ENCODE assay signal across 15 cellular contexts in the genomic region with DNA sequence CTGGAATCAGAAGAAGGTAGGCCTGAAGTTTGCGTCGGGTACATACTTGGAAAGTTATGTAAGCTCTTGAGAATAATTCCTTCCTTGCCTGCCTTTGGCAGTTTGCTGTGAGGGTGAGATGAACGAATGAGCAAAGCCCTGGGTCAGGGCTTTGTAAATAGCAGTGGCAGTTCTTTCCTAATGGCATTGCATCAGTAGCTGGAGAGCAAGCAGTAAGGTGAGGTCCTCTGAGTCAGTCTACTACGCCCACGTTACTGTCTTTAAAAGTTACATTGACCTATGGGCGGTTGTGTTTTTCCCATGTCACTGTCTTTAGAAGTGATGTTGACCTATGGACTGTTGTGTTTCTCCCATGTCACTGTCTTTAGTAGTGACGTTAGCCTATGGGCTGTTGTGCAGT.
A peak's percentile ranks its signal among the peaks of the same experiment; 100 is the strongest.
DNase-seq lines count a peak whose midpoint lies in the region; ATAC-seq and TF ChIP-seq lines count a peak whose summit lies in the region.
"Had no signal": no experiment of that assay in that cellular context is flagged by ENCODE, and none has a peak within 500 bp of the region (broad histone marks: within the 10 kb centered on the region; RNA-seq: fewer than 3 reads in every experiment).

No MANE protein-coding gene starts in this region.

- H3K27me3 Mint-ChIP-seq in activated naive CD4-positive, alpha-beta T cell treated with anti-CD3 and anti-CD28 coated beads for 36 hours (ENCODE audit: low read depth) = peaks cover 2% of the 10 kb centered on the region
- H3K27me3 Mint-ChIP-seq in naive thymus-derived CD4-positive, alpha-beta T cell = peaks cover 4 to 12% (median 8%) of the 10 kb centered on the region in 5 donors

- H3K36me3 ChIP-seq in mammary epithelial cell (ENCODE audit: insufficient read depth, low read length) (no peaks in the 10 kb centered on the region), skeletal muscle satellite cell (ENCODE audit: insufficient read depth, low read length) (no peaks in the 10 kb centered on the region)
- H3K36me3 ChIP-seq in naive thymus-derived CD4-positive, alpha-beta T cell (ENCODE audit: control insufficient read depth in 2 of 3, insufficient read depth in 3 of 3, low read length in 3 of 3) = no peaks in the 10 kb centered on the region

- BruUV-seq in mammary epithelial cell (replicated peaks; lab: Mats Ljungman, UMichigan) = no TSS peak

- H2AFZ ChIP-seq in mammary epithelial cell (ENCODE audit: low read depth, low read length) = no peak overlapping the region

- no peak overlapping the region for H3K4me3 Mint-ChIP-seq in activated naive CD4-positive, alpha-beta T cell treated with anti-CD3 and anti-CD28 coated beads for 36 hours
- H3K4me3 Mint-ChIP-seq in naive thymus-derived CD4-positive, alpha-beta T cell = no peak overlapping the region
- H3K4me3 Mint-ChIP-seq: activated T-helper 17 cell treated with anti-CD3 and anti-CD28 coated beads, Interleukin-2, amount 50 U/mL, for 72 hours had no signal

- H3K9ac ChIP-seq in mammary epithelial cell (ENCODE audit: insufficient read depth, low read length) = no peak overlapping the region
- H3K9ac ChIP-seq in skeletal muscle satellite cell (ENCODE audit: low read depth, low read length) = no peak overlapping the region

- H3K9me3 Mint-ChIP-seq in activated naive CD4-positive, alpha-beta T cell treated with anti-CD3 and anti-CD28 coated beads for 36 hours = peaks cover 3% of the 10 kb centered on the region
- peaks cover 0 to 20% (median 4%) of the 10 kb centered on the region in 11 donors for H3K9me3 Mint-ChIP-seq in naive thymus-derived CD4-positive, alpha-beta T cell

- H3K4me2 ChIP-seq in mammary epithelial cell (ENCODE audit: insufficient read depth, low read depth, low read length) = peak overlapping the region; percentile 11
- peak overlapping the region; percentile 51 for H3K4me2 ChIP-seq in skeletal muscle satellite cell (ENCODE audit: low read length)

- no peaks in the 10 kb centered on the region for H3K9me3 ChIP-seq in mammary epithelial cell (replicated peaks; ENCODE audit: insufficient read depth, low read length)
- H3K9me3 ChIP-seq in skeletal muscle satellite cell (replicated peaks; ENCODE audit: low read length) = no peaks in the 10 kb centered on the region
- H3K9me3 ChIP-seq in naive thymus-derived CD4-positive, alpha-beta T cell (ENCODE audit: control insufficient read depth in 2 of 3, low read length in 3 of 3) = no peaks in the 10 kb centered on the region

- H3K4me1 Mint-ChIP-seq in activated naive CD4-positive, alpha-beta T cell treated with anti-CD3 and anti-CD28 coated beads for 36 hours (ENCODE audit: low read depth) = no peaks in the 10 kb centered on the region
- no peaks in the 10 kb centered on the region for H3K4me1 Mint-ChIP-seq in naive thymus-derived CD4-positive, alpha-beta T cell
- H3K4me1 Mint-ChIP-seq: activated T-helper 17 cell treated with anti-CD3 and anti-CD28 coated beads, Interleukin-2, amount 50 U/mL, for 72 hours had no signal

- intact Hi-C loops in mammary epithelial cell (cut with micrococcal nuclease) = no loop called here
- intact Hi-C loops in activated naive CD4-positive, alpha-beta T cell treated with anti-CD3 and anti-CD28 coated beads for 36 hours (cut with micrococcal nuclease) = no loop called here
- intact Hi-C loops in naive thymus-derived CD4-positive, alpha-beta T cell (cut with micrococcal nuclease) = no loop called here

- no peaks in the 10 kb centered on the region for H3K4me1 ChIP-seq in mammary epithelial cell (ENCODE audit: insufficient read depth, low read length)
- peaks cover 22% of the 10 kb centered on the region for H3K4me1 ChIP-seq in skeletal muscle satellite cell (ENCODE audit: control insufficient read depth, insufficient read depth, low read length)
- no peaks in the 10 kb centered on the region for H3K4me1 ChIP-seq in naive thymus-derived CD4-positive, alpha-beta T cell (ENCODE audit: control insufficient read depth in 2 of 2, insufficient read depth in 2 of 2, low read length in 2 of 2)

- DNase-seq in HPDE6-E6E7 (ENCODE audit: extremely low spot score) (peak; percentile 57), mammary epithelial cell (peak; percentile 41), islet precursor cell (peak; percentile 48), NCI-H2196 (lab: John Stamatoyannopoulos, UW; ENCODE audit: unreplicated experiment) (no peak), NCI-H1048 (lab: John Stamatoyannopoulos, UW) (no peak)
- no peak for DNase-seq in activated naive CD4-positive, alpha-beta T cell treated with anti-CD3 and anti-CD28 coated beads for 36 hours
- DNase-seq in naive thymus-derived CD4-positive, alpha-beta T cell = no peak
- DNase-seq: amniotic stem cell, C1 segment of cervical spinal cord, DMS79 treated with DMSO at 0.1 percent for 48 hours, NCI-H2081 treated with DMSO at 0.1 percent for 48 hours, NCI-H748 treated with DMSO at 0.1 percent for 48 hours, T-helper 1 cell had no signal

- H3K79me2 ChIP-seq in mammary epithelial cell (ENCODE audit: insufficient read depth, low read length) = no peaks in the 10 kb centered on the region

- no peaks in the 10 kb centered on the region for H4K20me1 ChIP-seq in mammary epithelial cell (ENCODE audit: insufficient read depth, low read length)

- no peaks in the 10 kb centered on the region for H3K27me3 ChIP-seq in mammary epithelial cell (ENCODE audit: insufficient read depth, low read length)
- no peaks in the 10 kb centered on the region for H3K27me3 ChIP-seq in skeletal muscle satellite cell (ENCODE audit: control insufficient read depth, insufficient read depth, low read length)
- H3K27me3 ChIP-seq in naive thymus-derived CD4-positive, alpha-beta T cell (ENCODE audit: control insufficient read depth in 2 of 2, insufficient read depth in 2 of 2, low read length in 2 of 2) = no peaks in the 10 kb centered on the region

- 51% methylated on average over 7 of the region's 7 CpGs for WGBS in mammary epithelial cell (ENCODE audit: low coverage, missing lambda C conversion rate)

- in situ Hi-C loops in mammary epithelial cell (cut with MboI; ENCODE audit: low sequenced_read_pairs in 2 of 2) = no loop called here

- no peaks in the 10 kb centered on the region for H3K36me3 Mint-ChIP-seq in activated naive CD4-positive, alpha-beta T cell treated with anti-CD3 and anti-CD28 coated beads for 36 hours (ENCODE audit: low read depth)
- peaks cover 0 to 6% (median 0%) of the 10 kb centered on the region in 5 donors for H3K36me3 Mint-ChIP-seq in naive thymus-derived CD4-positive, alpha-beta T cell

- ATAC-seq in naive thymus-derived CD4-positive, alpha-beta T cell = no peak
- ATAC-seq: activated T-helper 17 cell treated with anti-CD3 and anti-CD28 coated beads, Interleukin-2, amount 50 U/mL, for 72 hours had no signal

- H3K27ac Mint-ChIP-seq in activated naive CD4-positive, alpha-beta T cell treated with anti-CD3 and anti-CD28 coated beads for 36 hours = no peak overlapping the region
- no peak overlapping the region for H3K27ac Mint-ChIP-seq in naive thymus-derived CD4-positive, alpha-beta T cell
- H3K27ac Mint-ChIP-seq: activated T-helper 17 cell treated with anti-CD3 and anti-CD28 coated beads, Interleukin-2, amount 50 U/mL, for 72 hours had no signal

- TF ChIP-seq CTCF in mammary epithelial cell (conservative IDR thresholded peaks at IDR 0.05 in 1 of 2, IDR thresholded peaks at IDR 0.05 in 1 of 2; ENCODE audit: extremely low read depth in 1 of 2, insufficient read depth in 1 of 2, low read depth in 1 of 2, low read length in 2 of 2) = no peak

- no peak overlapping the region for H3K27ac ChIP-seq in mammary epithelial cell (ENCODE audit: insufficient read depth, low read depth, low read length)
- no peak overlapping the region for H3K27ac ChIP-seq in naive thymus-derived CD4-positive, alpha-beta T cell (ENCODE audit: low read depth, low read length)

- no peak overlapping the region for H3K4me3 ChIP-seq in mammary epithelial cell (replicated peaks in 1 of 3; ENCODE audit: insufficient read depth in 1 of 3, low read depth in 2 of 3, low read length in 3 of 3)
- H3K4me3 ChIP-seq in skeletal muscle satellite cell (ENCODE audit: low read length) = peak overlapping the region; percentile 24
- no peak overlapping the region for H3K4me3 ChIP-seq in naive thymus-derived CD4-positive, alpha-beta T cell (ENCODE audit: low read length)

- POLR2A ChIA-PET in naive thymus-derived CD4-positive, alpha-beta T cell (lab: Charles Lee) = no interaction called here

- CTCF ChIA-PET in mammary epithelial cell (lab: Charles Lee; ENCODE audit: low non-redundant PET) = no interaction called here
- CTCF ChIA-PET in activated naive CD4-positive, alpha-beta T cell treated with anti-CD3 and anti-CD28 coated beads for 36 hours (lab: Charles Lee) = no interaction called here
- CTCF ChIA-PET in naive thymus-derived CD4-positive, alpha-beta T cell (lab: Charles Lee) = no interaction called here

- dilution Hi-C loops in mammary epithelial cell (cut with HindIII; ENCODE audit: low sequenced_read_pairs) = no loop called here

Comparison
In these comparisons a context has a peak if more than half of its experiments do, and no peak if none do; other contexts are left out.
1. DNase-seq: peak in HPDE6-E6E7 (single experiment), mammary epithelial cell (single experiment) and islet precursor cell (single experiment); none in NCI-H2196 (single experiment), NCI-H1048 (single experiment), activated naive CD4-positive, alpha-beta T cell treated with anti-CD3 and anti-CD28 coated beads for 36 hours (single experiment) and naive thymus-derived CD4-positive, alpha-beta T cell (0 of 9).